Comparison of ENCODE assay signal across 1 cellular context in the genomic region with DNA sequence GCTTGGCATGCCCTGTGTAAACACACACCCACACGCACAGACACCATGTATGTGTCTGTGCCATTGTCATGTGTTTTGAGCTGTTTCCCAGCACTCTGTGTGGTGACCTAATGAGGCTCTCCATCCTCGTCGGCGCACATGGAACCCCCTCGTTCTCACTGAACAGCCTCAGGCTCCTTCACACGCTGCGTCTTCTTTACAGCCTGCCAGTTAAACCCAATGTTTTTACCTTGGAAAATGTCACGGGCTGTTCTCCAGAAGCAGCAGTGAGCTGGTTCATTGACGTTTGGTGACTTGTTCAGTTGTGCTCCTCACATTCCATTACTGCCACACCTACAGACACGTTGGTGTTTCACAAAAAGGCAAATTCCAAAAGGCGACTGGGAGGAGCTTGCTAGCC.
TF ChIP-seq lines count a peak whose summit lies in the region.

No MANE protein-coding gene starts in this region.

TF ChIP-seq in HepG2, 621 proteins besides CTCF, POLR2A, EP300 and RAD21 (continued from another document):
- TF ChIP-seq, protein P1, sequence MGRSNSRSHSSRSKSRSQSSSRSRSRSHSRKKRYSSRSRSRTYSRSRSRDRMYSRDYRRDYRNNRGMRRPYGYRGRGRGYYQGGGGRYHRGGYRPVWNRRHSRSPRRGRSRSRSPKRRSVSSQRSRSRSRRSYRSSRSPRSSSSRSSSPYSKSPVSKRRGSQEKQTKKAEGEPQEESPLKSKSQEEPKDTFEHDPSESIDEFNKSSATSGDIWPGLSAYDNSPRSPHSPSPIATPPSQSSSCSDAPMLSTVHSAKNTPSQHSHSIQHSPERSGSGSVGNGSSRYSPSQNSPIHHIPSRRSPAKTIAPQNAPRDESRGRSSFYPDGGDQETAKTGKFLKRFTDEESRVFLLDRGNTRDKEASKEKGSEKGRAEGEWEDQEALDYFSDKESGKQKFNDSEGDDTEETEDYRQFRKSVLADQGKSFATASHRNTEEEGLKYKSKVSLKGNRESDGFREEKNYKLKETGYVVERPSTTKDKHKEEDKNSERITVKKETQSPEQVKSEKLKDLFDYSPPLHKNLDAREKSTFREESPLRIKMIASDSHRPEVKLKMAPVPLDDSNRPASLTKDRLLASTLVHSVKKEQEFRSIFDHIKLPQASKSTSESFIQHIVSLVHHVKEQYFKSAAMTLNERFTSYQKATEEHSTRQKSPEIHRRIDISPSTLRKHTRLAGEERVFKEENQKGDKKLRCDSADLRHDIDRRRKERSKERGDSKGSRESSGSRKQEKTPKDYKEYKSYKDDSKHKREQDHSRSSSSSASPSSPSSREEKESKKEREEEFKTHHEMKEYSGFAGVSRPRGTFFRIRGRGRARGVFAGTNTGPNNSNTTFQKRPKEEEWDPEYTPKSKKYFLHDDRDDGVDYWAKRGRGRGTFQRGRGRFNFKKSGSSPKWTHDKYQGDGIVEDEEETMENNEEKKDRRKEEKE (IDR thresholded peaks at IDR 0.05): no peak
- no peak for TF ChIP-seq ZNF30 (CRISPR knock-in tag; IDR thresholded peaks at IDR 0.05)
- TF ChIP-seq ZNF530 (CRISPR knock-in tag; IDR thresholded peaks at IDR 0.05; ENCODE audit: low read depth): no peak
- TF ChIP-seq, protein P2, sequence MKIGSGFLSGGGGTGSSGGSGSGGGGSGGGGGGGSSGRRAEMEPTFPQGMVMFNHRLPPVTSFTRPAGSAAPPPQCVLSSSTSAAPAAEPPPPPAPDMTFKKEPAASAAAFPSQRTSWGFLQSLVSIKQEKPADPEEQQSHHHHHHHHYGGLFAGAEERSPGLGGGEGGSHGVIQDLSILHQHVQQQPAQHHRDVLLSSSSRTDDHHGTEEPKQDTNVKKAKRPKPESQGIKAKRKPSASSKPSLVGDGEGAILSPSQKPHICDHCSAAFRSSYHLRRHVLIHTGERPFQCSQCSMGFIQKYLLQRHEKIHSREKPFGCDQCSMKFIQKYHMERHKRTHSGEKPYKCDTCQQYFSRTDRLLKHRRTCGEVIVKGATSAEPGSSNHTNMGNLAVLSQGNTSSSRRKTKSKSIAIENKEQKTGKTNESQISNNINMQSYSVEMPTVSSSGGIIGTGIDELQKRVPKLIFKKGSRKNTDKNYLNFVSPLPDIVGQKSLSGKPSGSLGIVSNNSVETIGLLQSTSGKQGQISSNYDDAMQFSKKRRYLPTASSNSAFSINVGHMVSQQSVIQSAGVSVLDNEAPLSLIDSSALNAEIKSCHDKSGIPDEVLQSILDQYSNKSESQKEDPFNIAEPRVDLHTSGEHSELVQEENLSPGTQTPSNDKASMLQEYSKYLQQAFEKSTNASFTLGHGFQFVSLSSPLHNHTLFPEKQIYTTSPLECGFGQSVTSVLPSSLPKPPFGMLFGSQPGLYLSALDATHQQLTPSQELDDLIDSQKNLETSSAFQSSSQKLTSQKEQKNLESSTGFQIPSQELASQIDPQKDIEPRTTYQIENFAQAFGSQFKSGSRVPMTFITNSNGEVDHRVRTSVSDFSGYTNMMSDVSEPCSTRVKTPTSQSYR (CRISPR knock-in tag; IDR thresholded peaks at IDR 0.05; ENCODE audit: borderline replicate concordance): no peak
